ENCODE assay signal across 1 cellular context in the genomic region with DNA sequence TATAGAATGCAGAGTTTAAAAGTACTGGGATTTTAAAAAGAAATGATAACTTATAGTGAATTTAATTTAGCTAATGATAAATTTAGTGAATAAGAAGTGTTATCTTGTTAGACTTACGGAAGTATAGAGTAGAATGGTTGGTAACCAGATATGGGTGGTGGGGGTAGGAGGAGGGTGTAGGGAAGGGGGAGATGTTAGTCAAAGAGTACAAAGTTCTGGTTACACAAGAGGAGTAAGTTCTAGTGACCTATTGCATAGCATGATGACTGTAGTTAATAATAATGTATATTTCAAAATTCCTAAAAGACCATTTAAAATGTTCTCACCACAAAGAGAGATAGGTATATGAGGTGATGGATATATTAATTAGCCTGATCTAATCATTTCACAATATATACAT.
TF ChIP-seq lines count a peak whose summit lies in the region.

No MANE protein-coding gene starts in this region.

TF ChIP-seq in HepG2, 621 proteins besides CTCF, POLR2A, EP300 and RAD21 (continues in another document):
- TF ChIP-seq, protein P1, sequence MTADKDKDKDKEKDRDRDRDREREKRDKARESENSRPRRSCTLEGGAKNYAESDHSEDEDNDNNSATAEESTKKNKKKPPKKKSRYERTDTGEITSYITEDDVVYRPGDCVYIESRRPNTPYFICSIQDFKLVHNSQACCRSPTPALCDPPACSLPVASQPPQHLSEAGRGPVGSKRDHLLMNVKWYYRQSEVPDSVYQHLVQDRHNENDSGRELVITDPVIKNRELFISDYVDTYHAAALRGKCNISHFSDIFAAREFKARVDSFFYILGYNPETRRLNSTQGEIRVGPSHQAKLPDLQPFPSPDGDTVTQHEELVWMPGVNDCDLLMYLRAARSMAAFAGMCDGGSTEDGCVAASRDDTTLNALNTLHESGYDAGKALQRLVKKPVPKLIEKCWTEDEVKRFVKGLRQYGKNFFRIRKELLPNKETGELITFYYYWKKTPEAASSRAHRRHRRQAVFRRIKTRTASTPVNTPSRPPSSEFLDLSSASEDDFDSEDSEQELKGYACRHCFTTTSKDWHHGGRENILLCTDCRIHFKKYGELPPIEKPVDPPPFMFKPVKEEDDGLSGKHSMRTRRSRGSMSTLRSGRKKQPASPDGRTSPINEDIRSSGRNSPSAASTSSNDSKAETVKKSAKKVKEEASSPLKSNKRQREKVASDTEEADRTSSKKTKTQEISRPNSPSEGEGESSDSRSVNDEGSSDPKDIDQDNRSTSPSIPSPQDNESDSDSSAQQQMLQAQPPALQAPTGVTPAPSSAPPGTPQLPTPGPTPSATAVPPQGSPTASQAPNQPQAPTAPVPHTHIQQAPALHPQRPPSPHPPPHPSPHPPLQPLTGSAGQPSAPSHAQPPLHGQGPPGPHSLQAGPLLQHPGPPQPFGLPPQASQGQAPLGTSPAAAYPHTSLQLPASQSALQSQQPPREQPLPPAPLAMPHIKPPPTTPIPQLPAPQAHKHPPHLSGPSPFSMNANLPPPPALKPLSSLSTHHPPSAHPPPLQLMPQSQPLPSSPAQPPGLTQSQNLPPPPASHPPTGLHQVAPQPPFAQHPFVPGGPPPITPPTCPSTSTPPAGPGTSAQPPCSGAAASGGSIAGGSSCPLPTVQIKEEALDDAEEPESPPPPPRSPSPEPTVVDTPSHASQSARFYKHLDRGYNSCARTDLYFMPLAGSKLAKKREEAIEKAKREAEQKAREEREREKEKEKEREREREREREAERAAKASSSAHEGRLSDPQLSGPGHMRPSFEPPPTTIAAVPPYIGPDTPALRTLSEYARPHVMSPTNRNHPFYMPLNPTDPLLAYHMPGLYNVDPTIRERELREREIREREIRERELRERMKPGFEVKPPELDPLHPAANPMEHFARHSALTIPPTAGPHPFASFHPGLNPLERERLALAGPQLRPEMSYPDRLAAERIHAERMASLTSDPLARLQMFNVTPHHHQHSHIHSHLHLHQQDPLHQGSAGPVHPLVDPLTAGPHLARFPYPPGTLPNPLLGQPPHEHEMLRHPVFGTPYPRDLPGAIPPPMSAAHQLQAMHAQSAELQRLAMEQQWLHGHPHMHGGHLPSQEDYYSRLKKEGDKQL (CRISPR knock-in tag; IDR thresholded peaks at IDR 0.05; ENCODE audit: low read depth) = 0 out of 2 replicates have a peak, but pooled peaks have one; percentile 54
- no peak for TF ChIP-seq KDM5B (CRISPR knock-in tag; IDR thresholded peaks at IDR 0.05; ENCODE audit: borderline replicate concordance)
- TF ChIP-seq ZNF674 (CRISPR knock-in tag; IDR thresholded peaks at IDR 0.05; ENCODE audit: low read depth) = no peak
- TF ChIP-seq, protein P2, sequence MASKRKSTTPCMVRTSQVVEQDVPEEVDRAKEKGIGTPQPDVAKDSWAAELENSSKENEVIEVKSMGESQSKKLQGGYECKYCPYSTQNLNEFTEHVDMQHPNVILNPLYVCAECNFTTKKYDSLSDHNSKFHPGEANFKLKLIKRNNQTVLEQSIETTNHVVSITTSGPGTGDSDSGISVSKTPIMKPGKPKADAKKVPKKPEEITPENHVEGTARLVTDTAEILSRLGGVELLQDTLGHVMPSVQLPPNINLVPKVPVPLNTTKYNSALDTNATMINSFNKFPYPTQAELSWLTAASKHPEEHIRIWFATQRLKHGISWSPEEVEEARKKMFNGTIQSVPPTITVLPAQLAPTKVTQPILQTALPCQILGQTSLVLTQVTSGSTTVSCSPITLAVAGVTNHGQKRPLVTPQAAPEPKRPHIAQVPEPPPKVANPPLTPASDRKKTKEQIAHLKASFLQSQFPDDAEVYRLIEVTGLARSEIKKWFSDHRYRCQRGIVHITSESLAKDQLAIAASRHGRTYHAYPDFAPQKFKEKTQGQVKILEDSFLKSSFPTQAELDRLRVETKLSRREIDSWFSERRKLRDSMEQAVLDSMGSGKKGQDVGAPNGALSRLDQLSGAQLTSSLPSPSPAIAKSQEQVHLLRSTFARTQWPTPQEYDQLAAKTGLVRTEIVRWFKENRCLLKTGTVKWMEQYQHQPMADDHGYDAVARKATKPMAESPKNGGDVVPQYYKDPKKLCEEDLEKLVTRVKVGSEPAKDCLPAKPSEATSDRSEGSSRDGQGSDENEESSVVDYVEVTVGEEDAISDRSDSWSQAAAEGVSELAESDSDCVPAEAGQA (IDR thresholded peaks at IDR 0.05; ENCODE audit: low read depth) = no peak
- TF ChIP-seq, protein P2 (CRISPR knock-in tag; IDR thresholded peaks at IDR 0.05; ENCODE audit: borderline replicate concordance) = no peak
- no peak for TF ChIP-seq ELF4 (CRISPR knock-in tag; IDR thresholded peaks at IDR 0.05; ENCODE audit: borderline replicate concordance)
- TF ChIP-seq, protein P3, sequence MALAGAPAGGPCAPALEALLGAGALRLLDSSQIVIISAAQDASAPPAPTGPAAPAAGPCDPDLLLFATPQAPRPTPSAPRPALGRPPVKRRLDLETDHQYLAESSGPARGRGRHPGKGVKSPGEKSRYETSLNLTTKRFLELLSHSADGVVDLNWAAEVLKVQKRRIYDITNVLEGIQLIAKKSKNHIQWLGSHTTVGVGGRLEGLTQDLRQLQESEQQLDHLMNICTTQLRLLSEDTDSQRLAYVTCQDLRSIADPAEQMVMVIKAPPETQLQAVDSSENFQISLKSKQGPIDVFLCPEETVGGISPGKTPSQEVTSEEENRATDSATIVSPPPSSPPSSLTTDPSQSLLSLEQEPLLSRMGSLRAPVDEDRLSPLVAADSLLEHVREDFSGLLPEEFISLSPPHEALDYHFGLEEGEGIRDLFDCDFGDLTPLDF (CRISPR knock-in tag; IDR thresholded peaks at IDR 0.05) = no peak
- TF ChIP-seq CEBPG (CRISPR knock-in tag; IDR thresholded peaks at IDR 0.05) = peak; percentile 94
- no peak for TF ChIP-seq TBX3 (IDR thresholded peaks at IDR 0.05; ENCODE audit: borderline replicate concordance)
- no peak for TF ChIP-seq THYN1 (CRISPR knock-in tag; IDR thresholded peaks at IDR 0.05; ENCODE audit: borderline replicate concordance, low read depth)
- TF ChIP-seq CREM (IDR thresholded peaks at IDR 0.05) = peak; percentile 68
- no peak for TF ChIP-seq CREM (CRISPR knock-in tag; IDR thresholded peaks at IDR 0.05)
- no peak for TF ChIP-seq ZNF768 (CRISPR knock-in tag; IDR thresholded peaks at IDR 0.05)
- no peak for TF ChIP-seq NFIB (CRISPR knock-in tag; IDR thresholded peaks at IDR 0.05; ENCODE audit: borderline replicate concordance)
- TF ChIP-seq, protein P4, sequence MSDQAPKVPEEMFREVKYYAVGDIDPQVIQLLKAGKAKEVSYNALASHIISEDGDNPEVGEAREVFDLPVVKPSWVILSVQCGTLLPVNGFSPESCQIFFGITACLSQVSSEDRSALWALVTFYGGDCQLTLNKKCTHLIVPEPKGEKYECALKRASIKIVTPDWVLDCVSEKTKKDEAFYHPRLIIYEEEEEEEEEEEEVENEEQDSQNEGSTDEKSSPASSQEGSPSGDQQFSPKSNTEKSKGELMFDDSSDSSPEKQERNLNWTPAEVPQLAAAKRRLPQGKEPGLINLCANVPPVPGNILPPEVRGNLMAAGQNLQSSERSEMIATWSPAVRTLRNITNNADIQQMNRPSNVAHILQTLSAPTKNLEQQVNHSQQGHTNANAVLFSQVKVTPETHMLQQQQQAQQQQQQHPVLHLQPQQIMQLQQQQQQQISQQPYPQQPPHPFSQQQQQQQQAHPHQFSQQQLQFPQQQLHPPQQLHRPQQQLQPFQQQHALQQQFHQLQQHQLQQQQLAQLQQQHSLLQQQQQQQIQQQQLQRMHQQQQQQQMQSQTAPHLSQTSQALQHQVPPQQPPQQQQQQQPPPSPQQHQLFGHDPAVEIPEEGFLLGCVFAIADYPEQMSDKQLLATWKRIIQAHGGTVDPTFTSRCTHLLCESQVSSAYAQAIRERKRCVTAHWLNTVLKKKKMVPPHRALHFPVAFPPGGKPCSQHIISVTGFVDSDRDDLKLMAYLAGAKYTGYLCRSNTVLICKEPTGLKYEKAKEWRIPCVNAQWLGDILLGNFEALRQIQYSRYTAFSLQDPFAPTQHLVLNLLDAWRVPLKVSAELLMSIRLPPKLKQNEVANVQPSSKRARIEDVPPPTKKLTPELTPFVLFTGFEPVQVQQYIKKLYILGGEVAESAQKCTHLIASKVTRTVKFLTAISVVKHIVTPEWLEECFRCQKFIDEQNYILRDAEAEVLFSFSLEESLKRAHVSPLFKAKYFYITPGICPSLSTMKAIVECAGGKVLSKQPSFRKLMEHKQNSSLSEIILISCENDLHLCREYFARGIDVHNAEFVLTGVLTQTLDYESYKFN (CRISPR knock-in tag; conservative IDR thresholded peaks at IDR 0.05) = peak; percentile 87
- TF ChIP-seq IRF2 (CRISPR knock-in tag; IDR thresholded peaks at IDR 0.05) = peak; percentile 82; the same call in 1 of the 2 replicates
- no peak for TF ChIP-seq XRCC5 (optimal IDR thresholded peaks at IDR 0.05; ENCODE audit: low read length)
- no peak for TF ChIP-seq ZNF180 (CRISPR knock-in tag; IDR thresholded peaks at IDR 0.05; ENCODE audit: borderline replicate concordance, low read depth)
- no peak for TF ChIP-seq SNAPC2 (CRISPR knock-in tag; IDR thresholded peaks at IDR 0.05)
- peak; percentile 67; the same call in 1 of the 2 replicates for TF ChIP-seq ZNF331 (CRISPR knock-in tag; IDR thresholded peaks at IDR 0.05)
- TF ChIP-seq, protein P5, sequence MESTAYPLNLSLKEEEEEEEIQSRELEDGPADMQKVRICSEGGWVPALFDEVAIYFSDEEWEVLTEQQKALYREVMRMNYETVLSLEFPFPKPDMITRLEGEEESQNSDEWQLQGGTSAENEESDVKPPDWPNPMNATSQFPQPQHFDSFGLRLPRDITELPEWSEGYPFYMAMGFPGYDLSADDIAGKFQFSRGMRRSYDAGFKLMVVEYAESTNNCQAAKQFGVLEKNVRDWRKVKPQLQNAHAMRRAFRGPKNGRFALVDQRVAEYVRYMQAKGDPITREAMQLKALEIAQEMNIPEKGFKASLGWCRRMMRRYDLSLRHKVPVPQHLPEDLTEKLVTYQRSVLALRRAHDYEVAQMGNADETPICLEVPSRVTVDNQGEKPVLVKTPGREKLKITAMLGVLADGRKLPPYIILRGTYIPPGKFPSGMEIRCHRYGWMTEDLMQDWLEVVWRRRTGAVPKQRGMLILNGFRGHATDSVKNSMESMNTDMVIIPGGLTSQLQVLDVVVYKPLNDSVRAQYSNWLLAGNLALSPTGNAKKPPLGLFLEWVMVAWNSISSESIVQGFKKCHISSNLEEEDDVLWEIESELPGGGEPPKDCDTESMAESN (CRISPR knock-in tag; conservative IDR thresholded peaks at IDR 0.05) = no peak
- TF ChIP-seq, protein P6, sequence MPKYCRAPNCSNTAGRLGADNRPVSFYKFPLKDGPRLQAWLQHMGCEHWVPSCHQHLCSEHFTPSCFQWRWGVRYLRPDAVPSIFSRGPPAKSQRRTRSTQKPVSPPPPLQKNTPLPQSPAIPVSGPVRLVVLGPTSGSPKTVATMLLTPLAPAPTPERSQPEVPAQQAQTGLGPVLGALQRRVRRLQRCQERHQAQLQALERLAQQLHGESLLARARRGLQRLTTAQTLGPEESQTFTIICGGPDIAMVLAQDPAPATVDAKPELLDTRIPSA (CRISPR knock-in tag; IDR thresholded peaks at IDR 0.05; ENCODE audit: borderline replicate concordance) = no peak
- TF ChIP-seq GZF1 (CRISPR knock-in tag; IDR thresholded peaks at IDR 0.05) = no peak
- no peak for TF ChIP-seq HOXD1 (CRISPR knock-in tag; IDR thresholded peaks at IDR 0.05)
- no peak for TF ChIP-seq RBM39 (IDR thresholded peaks at IDR 0.05; ENCODE audit: low read depth, low read length, poor library complexity, severe bottlenecking)
- TF ChIP-seq ZBTB20 (CRISPR knock-in tag; IDR thresholded peaks at IDR 0.05; ENCODE audit: borderline replicate concordance, low read depth) = peak; percentile 96; the same call in 1 of the 2 replicates
- 0 out of 2 replicates have a peak, but pooled peaks have one; percentile 9 for TF ChIP-seq TCF7 (IDR thresholded peaks at IDR 0.05; ENCODE audit: low read depth)
- peak; percentile 34; the same call in 1 of the 2 replicates for TF ChIP-seq NR2C2 (CRISPR knock-in tag; IDR thresholded peaks at IDR 0.05; ENCODE audit: borderline replicate concordance)
- no peak for TF ChIP-seq NCOA1 (CRISPR knock-in tag; IDR thresholded peaks at IDR 0.05)
- no peak for TF ChIP-seq NFATC3 (CRISPR knock-in tag; IDR thresholded peaks at IDR 0.05)
- peak; percentile 99 for TF ChIP-seq SIX1 (CRISPR knock-in tag; IDR thresholded peaks at IDR 0.05; ENCODE audit: borderline replicate concordance)
- TF ChIP-seq, protein P7, sequence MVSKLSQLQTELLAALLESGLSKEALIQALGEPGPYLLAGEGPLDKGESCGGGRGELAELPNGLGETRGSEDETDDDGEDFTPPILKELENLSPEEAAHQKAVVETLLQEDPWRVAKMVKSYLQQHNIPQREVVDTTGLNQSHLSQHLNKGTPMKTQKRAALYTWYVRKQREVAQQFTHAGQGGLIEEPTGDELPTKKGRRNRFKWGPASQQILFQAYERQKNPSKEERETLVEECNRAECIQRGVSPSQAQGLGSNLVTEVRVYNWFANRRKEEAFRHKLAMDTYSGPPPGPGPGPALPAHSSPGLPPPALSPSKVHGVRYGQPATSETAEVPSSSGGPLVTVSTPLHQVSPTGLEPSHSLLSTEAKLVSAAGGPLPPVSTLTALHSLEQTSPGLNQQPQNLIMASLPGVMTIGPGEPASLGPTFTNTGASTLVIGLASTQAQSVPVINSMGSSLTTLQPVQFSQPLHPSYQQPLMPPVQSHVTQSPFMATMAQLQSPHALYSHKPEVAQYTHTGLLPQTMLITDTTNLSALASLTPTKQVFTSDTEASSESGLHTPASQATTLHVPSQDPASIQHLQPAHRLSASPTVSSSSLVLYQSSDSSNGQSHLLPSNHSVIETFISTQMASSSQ (IDR thresholded peaks at IDR 0.05; ENCODE audit: low read depth) = 0 out of 2 replicates have a peak, but pooled peaks have one; percentile 50
- TF ChIP-seq, protein P7 (CRISPR knock-in tag; IDR thresholded peaks at IDR 0.05; ENCODE audit: borderline replicate concordance) = peak; percentile 50; the same call in 1 of the 2 replicates
